ENCODE assay signal across 1 cellular context in genomic region chr10:117424789-117425649, GRCh38.
A peak's percentile ranks its signal among the peaks of the same experiment; 100 is the strongest.
TF ChIP-seq lines count a peak whose summit lies in the region.

No MANE protein-coding gene starts in this region.

TF ChIP-seq in HepG2, 621 proteins besides CTCF, POLR2A, EP300 and RAD21 (continued from another document):
- TF ChIP-seq, protein P1, sequence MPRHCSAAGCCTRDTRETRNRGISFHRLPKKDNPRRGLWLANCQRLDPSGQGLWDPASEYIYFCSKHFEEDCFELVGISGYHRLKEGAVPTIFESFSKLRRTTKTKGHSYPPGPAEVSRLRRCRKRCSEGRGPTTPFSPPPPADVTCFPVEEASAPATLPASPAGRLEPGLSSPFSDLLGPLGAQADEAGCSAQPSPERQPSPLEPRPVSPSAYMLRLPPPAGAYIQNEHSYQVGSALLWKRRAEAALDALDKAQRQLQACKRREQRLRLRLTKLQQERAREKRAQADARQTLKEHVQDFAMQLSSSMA (CRISPR knock-in tag; IDR thresholded peaks at IDR 0.05), result no peak
- TF ChIP-seq TBX2 (CRISPR knock-in tag; IDR thresholded peaks at IDR 0.05; ENCODE audit: borderline replicate concordance) (no peak), ZFP37 (CRISPR knock-in tag; IDR thresholded peaks at IDR 0.05; ENCODE audit: borderline replicate concordance) (no peak), PRPF4 (IDR thresholded peaks at IDR 0.05; ENCODE audit: low read depth, low read length, poor library complexity, severe bottlenecking) (no peak), ZNF329 (CRISPR knock-in tag; IDR thresholded peaks at IDR 0.05; ENCODE audit: low read depth) (no peak), NAIF1 (CRISPR knock-in tag; IDR thresholded peaks at IDR 0.05; ENCODE audit: borderline replicate concordance) (no peak), PTBP1 (IDR thresholded peaks at IDR 0.05; ENCODE audit: low read depth, low read length, poor library complexity, severe bottlenecking) (no peak), CENPT (CRISPR knock-in tag; IDR thresholded peaks at IDR 0.05; ENCODE audit: low read depth) (no peak), ZNF205 (CRISPR knock-in tag; IDR thresholded peaks at IDR 0.05) (no peak), GTF2F1 (IDR thresholded peaks at IDR 0.05; ENCODE audit: low read length) (no peak), SOX6 (IDR thresholded peaks at IDR 0.05) (no peak), SOX6 (CRISPR knock-in tag; IDR thresholded peaks at IDR 0.05) (0 out of 2 replicates have a peak, but pooled peaks have one; percentile 18), ZNF460 (CRISPR knock-in tag; IDR thresholded peaks at IDR 0.05; ENCODE audit: borderline replicate concordance) (no peak), SETDB1 (CRISPR knock-in tag; IDR thresholded peaks at IDR 0.05; ENCODE audit: borderline replicate concordance) (no peak), THRA (CRISPR knock-in tag; IDR thresholded peaks at IDR 0.05; ENCODE audit: borderline replicate concordance) (no peak), GZF1 (CRISPR knock-in tag; IDR thresholded peaks at IDR 0.05) (no peak), KAT7 (CRISPR knock-in tag; IDR thresholded peaks at IDR 0.05; ENCODE audit: borderline replicate concordance) (no peak), ZNF225 (CRISPR knock-in tag; IDR thresholded peaks at IDR 0.05) (no peak), DMAP1 (CRISPR knock-in tag; IDR thresholded peaks at IDR 0.05) (no peak), ZNF264 (CRISPR knock-in tag; IDR thresholded peaks at IDR 0.05) (no peak), ZNF362 (CRISPR knock-in tag; IDR thresholded peaks at IDR 0.05; ENCODE audit: borderline replicate concordance) (peak; percentile 57; the same call in 1 of the 2 replicates), PAWR (CRISPR knock-in tag; IDR thresholded peaks at IDR 0.05; ENCODE audit: borderline replicate concordance) (no peak), ZNF101 (CRISPR knock-in tag; IDR thresholded peaks at IDR 0.05; ENCODE audit: borderline replicate concordance, low read depth) (no peak), CCDC6 (CRISPR knock-in tag; IDR thresholded peaks at IDR 0.05) (no peak), EEA1 (CRISPR knock-in tag; IDR thresholded peaks at IDR 0.05; ENCODE audit: borderline replicate concordance) (no peak), POLR2G (IDR thresholded peaks at IDR 0.05; ENCODE audit: low read depth, low read length) (no peak), SNRNP70 (IDR thresholded peaks at IDR 0.05; ENCODE audit: low read depth, low read length) (no peak), LBX2 (CRISPR knock-in tag; IDR thresholded peaks at IDR 0.05; ENCODE audit: borderline replicate concordance) (no peak; the same call in 1 of the 2 replicates), E2F5 (CRISPR knock-in tag; conservative IDR thresholded peaks at IDR 0.05) (no peak), POLR2AphosphoS5 (IDR thresholded peaks at IDR 0.05; ENCODE audit: low read depth, low read length) (peak; percentile 62)
- TF ChIP-seq, protein P2, sequence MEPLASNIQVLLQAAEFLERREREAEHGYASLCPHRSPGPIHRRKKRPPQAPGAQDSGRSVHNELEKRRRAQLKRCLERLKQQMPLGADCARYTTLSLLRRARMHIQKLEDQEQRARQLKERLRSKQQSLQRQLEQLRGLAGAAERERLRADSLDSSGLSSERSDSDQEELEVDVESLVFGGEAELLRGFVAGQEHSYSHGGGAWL (CRISPR knock-in tag; IDR thresholded peaks at IDR 0.05), result no peak
- TF ChIP-seq, protein P3, sequence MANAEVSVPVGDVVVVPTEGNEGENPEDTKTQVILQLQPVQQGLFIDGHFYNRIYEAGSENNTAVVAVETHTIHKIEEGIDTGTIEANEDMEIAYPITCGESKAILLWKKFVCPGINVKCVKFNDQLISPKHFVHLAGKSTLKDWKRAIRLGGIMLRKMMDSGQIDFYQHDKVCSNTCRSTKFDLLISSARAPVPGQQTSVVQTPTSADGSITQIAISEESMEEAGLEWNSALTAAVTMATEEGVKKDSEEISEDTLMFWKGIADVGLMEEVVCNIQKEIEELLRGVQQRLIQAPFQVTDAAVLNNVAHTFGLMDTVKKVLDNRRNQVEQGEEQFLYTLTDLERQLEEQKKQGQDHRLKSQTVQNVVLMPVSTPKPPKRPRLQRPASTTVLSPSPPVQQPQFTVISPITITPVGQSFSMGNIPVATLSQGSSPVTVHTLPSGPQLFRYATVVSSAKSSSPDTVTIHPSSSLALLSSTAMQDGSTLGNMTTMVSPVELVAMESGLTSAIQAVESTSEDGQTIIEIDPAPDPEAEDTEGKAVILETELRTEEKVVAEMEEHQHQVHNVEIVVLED (CRISPR knock-in tag; IDR thresholded peaks at IDR 0.05; ENCODE audit: borderline replicate concordance), result no peak
- TF ChIP-seq, protein P4, sequence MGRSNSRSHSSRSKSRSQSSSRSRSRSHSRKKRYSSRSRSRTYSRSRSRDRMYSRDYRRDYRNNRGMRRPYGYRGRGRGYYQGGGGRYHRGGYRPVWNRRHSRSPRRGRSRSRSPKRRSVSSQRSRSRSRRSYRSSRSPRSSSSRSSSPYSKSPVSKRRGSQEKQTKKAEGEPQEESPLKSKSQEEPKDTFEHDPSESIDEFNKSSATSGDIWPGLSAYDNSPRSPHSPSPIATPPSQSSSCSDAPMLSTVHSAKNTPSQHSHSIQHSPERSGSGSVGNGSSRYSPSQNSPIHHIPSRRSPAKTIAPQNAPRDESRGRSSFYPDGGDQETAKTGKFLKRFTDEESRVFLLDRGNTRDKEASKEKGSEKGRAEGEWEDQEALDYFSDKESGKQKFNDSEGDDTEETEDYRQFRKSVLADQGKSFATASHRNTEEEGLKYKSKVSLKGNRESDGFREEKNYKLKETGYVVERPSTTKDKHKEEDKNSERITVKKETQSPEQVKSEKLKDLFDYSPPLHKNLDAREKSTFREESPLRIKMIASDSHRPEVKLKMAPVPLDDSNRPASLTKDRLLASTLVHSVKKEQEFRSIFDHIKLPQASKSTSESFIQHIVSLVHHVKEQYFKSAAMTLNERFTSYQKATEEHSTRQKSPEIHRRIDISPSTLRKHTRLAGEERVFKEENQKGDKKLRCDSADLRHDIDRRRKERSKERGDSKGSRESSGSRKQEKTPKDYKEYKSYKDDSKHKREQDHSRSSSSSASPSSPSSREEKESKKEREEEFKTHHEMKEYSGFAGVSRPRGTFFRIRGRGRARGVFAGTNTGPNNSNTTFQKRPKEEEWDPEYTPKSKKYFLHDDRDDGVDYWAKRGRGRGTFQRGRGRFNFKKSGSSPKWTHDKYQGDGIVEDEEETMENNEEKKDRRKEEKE (IDR thresholded peaks at IDR 0.05), result no peak
- TF ChIP-seq, protein P5, sequence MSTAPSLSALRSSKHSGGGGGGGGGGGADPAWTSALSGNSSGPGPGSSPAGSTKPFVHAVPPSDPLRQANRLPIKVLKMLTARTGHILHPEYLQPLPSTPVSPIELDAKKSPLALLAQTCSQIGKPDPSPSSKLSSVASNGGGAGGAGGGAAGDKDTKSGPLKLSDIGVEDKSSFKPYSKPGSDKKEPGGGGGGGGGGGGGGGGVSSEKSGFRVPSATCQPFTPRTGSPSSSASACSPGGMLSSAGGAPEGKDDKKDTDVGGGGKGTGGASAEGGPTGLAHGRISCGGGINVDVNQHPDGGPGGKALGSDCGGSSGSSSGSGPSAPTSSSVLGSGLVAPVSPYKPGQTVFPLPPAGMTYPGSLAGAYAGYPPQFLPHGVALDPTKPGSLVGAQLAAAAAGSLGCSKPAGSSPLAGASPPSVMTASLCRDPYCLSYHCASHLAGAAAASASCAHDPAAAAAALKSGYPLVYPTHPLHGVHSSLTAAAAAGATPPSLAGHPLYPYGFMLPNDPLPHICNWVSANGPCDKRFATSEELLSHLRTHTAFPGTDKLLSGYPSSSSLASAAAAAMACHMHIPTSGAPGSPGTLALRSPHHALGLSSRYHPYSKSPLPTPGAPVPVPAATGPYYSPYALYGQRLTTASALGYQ (CRISPR knock-in tag; IDR thresholded peaks at IDR 0.05), result no peak
